In genomic region chr12:133038310-133038709, GRCh38 we compare ENCODE assay signal across 9 cellular contexts. TPM values are rescaled to one million over a fixed set of nuclear protein-coding genes. Genes with fewer than 3 reads are reported as not detected.
DNase-seq lines count a peak whose midpoint lies in the region; FAIRE-seq and TF ChIP-seq lines count a peak whose summit lies in the region.
"Had no signal": no experiment of that assay in that cellular context is flagged by ENCODE, and none has a peak within 500 bp of the region (broad histone marks: within the 10 kb centered on the region; RNA-seq: fewer than 3 reads in every experiment).

No MANE protein-coding gene starts in this region.

- peaks cover 18% of the 10 kb centered on the region for H3K36me3 ChIP-seq in CD4-positive, alpha-beta memory T cell (ENCODE audit: insufficient read depth, low read length)
- H3K36me3 ChIP-seq in ectodermal cell (ENCODE audit: control insufficient read depth, insufficient read depth, low read length) (peaks cover 45% of the 10 kb centered on the region), neural progenitor cell (peaks cover 45% of the 10 kb centered on the region)

- POLR2A ChIA-PET in CD4-positive, alpha-beta memory T cell (lab: Charles Lee; ENCODE audit: partially characterized antibody), result interaction anchor here (0.8 to 3.8 kb wide), 10 partner anchors 19 to 176 kb away, joined by 3 to 22 read pairs (median 4); partner anchors contain the start of genes CHFR, ZNF10, ZNF140 and ZNF26

- WGBS in ectodermal cell, 2 experiments, result 80 to 100% methylated on average over 1 to 2 of the region's 3 CpGs

- CTCF ChIA-PET in CD4-positive, alpha-beta memory T cell (lab: Charles Lee; ENCODE audit: partially characterized antibody), result no interaction called here

- TF ChIP-seq CTCF in NB4 (IDR thresholded peaks at IDR 0.05; ENCODE audit: low read depth, low read length) (no peak), neural progenitor cell (IDR thresholded peaks at IDR 0.05) (no peak)

- H2AFZ ChIP-seq in neural progenitor cell (replicated peaks), result no peak overlapping the region

- H3K27ac Mint-ChIP-seq in CD4-positive, alpha-beta memory T cell, result peak overlapping the region in 6 of 7 donors; percentile 91 to 98 (median 96)
- no peak overlapping the region for H3K27ac Mint-ChIP-seq in neural progenitor cell

- no peak for DNase-seq in CD4-positive, alpha-beta memory T cell
- DNase-seq in NB4 (ENCODE audit: low read depth) (peak; percentile 33), neural progenitor cell (ENCODE audit: low spot score) (no peak), H54 (ENCODE audit: insufficient read length, low spot score) (no peak), NCI-H510A treated with DMSO at 0.1 percent for 48 hours (lab: John Stamatoyannopoulos, UW) (no peak), GM19240 (ENCODE audit: insufficient read length, low spot score) (no peak), AG08396 (ENCODE audit: low spot score) (no peak)

- H3K4me2 ChIP-seq in neural progenitor cell, result peak overlapping the region; percentile 77

- TF ChIP-seq POLR2A in NB4 (IDR thresholded peaks at IDR 0.05; ENCODE audit: extremely low read depth, insufficient read length), result no peak
- TF ChIP-seq POLR2A in H54 (IDR thresholded peaks at IDR 0.05; ENCODE audit: low read depth, low read length), result no peak

- H3K4me1 Mint-ChIP-seq in CD4-positive, alpha-beta memory T cell, result peaks cover 3 to 14% (median 7%) of the 10 kb centered on the region in 4 donors
- H3K4me1 Mint-ChIP-seq in neural progenitor cell, result no peaks in the 10 kb centered on the region

- no peaks in the 10 kb centered on the region for H4K20me1 ChIP-seq in neural progenitor cell (ENCODE audit: low read depth)

- peak overlapping the region; percentile 75 to 98 (median 94) for H3K4me3 Mint-ChIP-seq in CD4-positive, alpha-beta memory T cell
- peak overlapping the region; percentile 91 for H3K4me3 Mint-ChIP-seq in neural progenitor cell

- no peak overlapping the region for H3K9ac ChIP-seq in neural progenitor cell

- H3K4me1 ChIP-seq in CD4-positive, alpha-beta memory T cell (ENCODE audit: insufficient read depth, low read length), result peaks cover 12% of the 10 kb centered on the region
- H3K4me1 ChIP-seq in ectodermal cell (ENCODE audit: control insufficient read depth, insufficient read depth, low read length), result no peaks in the 10 kb centered on the region
- H3K4me1 ChIP-seq in neural progenitor cell, result no peaks in the 10 kb centered on the region

- no peak overlapping the region for H3K27ac ChIP-seq in CD4-positive, alpha-beta memory T cell (ENCODE audit: low read depth, low read length)
- H3K27ac ChIP-seq in ectodermal cell (ENCODE audit: insufficient read depth, low read depth, low read length, poor library complexity, severe bottlenecking) (no peak overlapping the region), neural progenitor cell (no peak overlapping the region)

- no peaks in the 10 kb centered on the region for H3K27me3 Mint-ChIP-seq in CD4-positive, alpha-beta memory T cell
- H3K27me3 Mint-ChIP-seq in neural progenitor cell (ENCODE audit: insufficient read depth, low read depth), result peaks cover 4% of the 10 kb centered on the region

- FAIRE-seq in H54 (lab: Jason Lieb, UNC), result no peak
- FAIRE-seq: urothelium cell line had no signal

- H3K27me3 ChIP-seq in CD4-positive, alpha-beta memory T cell (ENCODE audit: insufficient read depth, low read length), result no peaks in the 10 kb centered on the region
- H3K27me3 ChIP-seq in ectodermal cell (ENCODE audit: control insufficient read depth, insufficient read depth, low read length, poor library complexity, severe bottlenecking) (no peaks in the 10 kb centered on the region), neural progenitor cell (no peaks in the 10 kb centered on the region)

- H3K79me2 ChIP-seq in neural progenitor cell (ENCODE audit: low read depth), result peaks cover 59% of the 10 kb centered on the region

- peaks cover 10 to 20% of the 10 kb centered on the region in 2 donors for H3K9me3 ChIP-seq in CD4-positive, alpha-beta memory T cell (ENCODE audit: control insufficient read depth in 1 of 2, low read length in 2 of 2)
- peaks cover 19% of the 10 kb centered on the region for H3K9me3 ChIP-seq in ectodermal cell (ENCODE audit: control insufficient read depth, low read length)
- H3K9me3 ChIP-seq in neural progenitor cell (ENCODE audit: low read depth), result peaks cover 51% of the 10 kb centered on the region

- peaks cover 2 to 79% (median 74%) of the 10 kb centered on the region in 8 donors for H3K9me3 Mint-ChIP-seq in CD4-positive, alpha-beta memory T cell
- H3K9me3 Mint-ChIP-seq in neural progenitor cell, result peaks cover 82% of the 10 kb centered on the region

- peaks cover 7% of the 10 kb centered on the region for H3F3A ChIP-seq in neural progenitor cell (ENCODE audit: low read depth)

- no peak overlapping the region for H3K4me3 ChIP-seq in CD4-positive, alpha-beta memory T cell (ENCODE audit: low read length in 2 of 2)
- H3K4me3 ChIP-seq in NB4 (ENCODE audit: low read depth, low read length), result peak overlapping the region; percentile 88
- peak overlapping the region; percentile 75 for H3K4me3 ChIP-seq in ectodermal cell (ENCODE audit: insufficient read depth, low read depth, low read length)
- H3K4me3 ChIP-seq in neural progenitor cell, result peak overlapping the region; percentile 62

- intact Hi-C loops in CD4-positive, alpha-beta memory T cell (cut with micrococcal nuclease), result loop anchor here (5.0 kb wide), 3 partner anchors 151 to 276 kb away; partner anchors contain the start of genes ANKLE2, CHFR and GOLGA3

- peaks cover 57 to 59% of the 10 kb centered on the region in 2 donors for H3K36me3 Mint-ChIP-seq in CD4-positive, alpha-beta memory T cell
- peaks cover 45% of the 10 kb centered on the region for H3K36me3 Mint-ChIP-seq in neural progenitor cell

RNA-seq across cellular contexts. Expression of gene ZNF84, which starts 1.0 kb away (rescaled TPM):
- total RNA-seq in CD4-positive, alpha-beta memory T cell, result 10 to 100 TPM; 42.0 to 46.2 TPM
- 10 to 100 TPM; 15.5 to 15.9 TPM for polyA plus RNA-seq in CD4-positive, alpha-beta memory T cell
- polyA plus RNA-seq in ectodermal cell (2013, experiment 1 of 4), result 47.5 TPM
- polyA plus RNA-seq in ectodermal cell (2013, experiment 2 of 4), result 54.1 TPM
- 33.4 TPM for polyA plus RNA-seq in ectodermal cell (2013, experiment 3 of 4)
- polyA plus RNA-seq in ectodermal cell (2013, experiment 4 of 4), result 37.8 TPM
- 65.3 and 99.2 TPM in 2 replicates for total RNA-seq in neural progenitor cell (ENCODE audit: low replicate concordance)

RNA-seq across cellular contexts. Expression of gene ZNF140, which starts 42.4 kb away (rescaled TPM):
- 10 to 100 TPM; 25.2 to 28.2 TPM for total RNA-seq in CD4-positive, alpha-beta memory T cell
- 10 to 100 TPM; 24.6 to 26.2 TPM for polyA plus RNA-seq in CD4-positive, alpha-beta memory T cell
- 24.5 TPM for polyA plus RNA-seq in ectodermal cell (2013, experiment 1 of 4)
- 27.3 TPM for polyA plus RNA-seq in ectodermal cell (2013, experiment 2 of 4)
- 19.3 TPM for polyA plus RNA-seq in ectodermal cell (2013, experiment 3 of 4)
- polyA plus RNA-seq in ectodermal cell (2013, experiment 4 of 4), result 25.7 TPM
- 24.4 and 35.3 TPM in 2 replicates for total RNA-seq in neural progenitor cell (ENCODE audit: low replicate concordance)

RNA-seq across cellular contexts. Expression of gene ZNF26, which starts 52.1 kb away (rescaled TPM):
- 10 to 100 TPM; 25.9 to 28.2 TPM for total RNA-seq in CD4-positive, alpha-beta memory T cell
- polyA plus RNA-seq in CD4-positive, alpha-beta memory T cell, result 10 to 100 TPM; 13.7 to 15.4 TPM
- 9.8 TPM for polyA plus RNA-seq in ectodermal cell (2013, experiment 1 of 4)
- 11.2 TPM for polyA plus RNA-seq in ectodermal cell (2013, experiment 2 of 4)
- 5.8 TPM for polyA plus RNA-seq in ectodermal cell (2013, experiment 3 of 4)
- polyA plus RNA-seq in ectodermal cell (2013, experiment 4 of 4), result 6.2 TPM
- total RNA-seq in neural progenitor cell (ENCODE audit: low replicate concordance), result 13.6 and 20.5 TPM in 2 replicates

Comparison
In these comparisons a context has a peak if more than half of its experiments do, and no peak if none do; other contexts are left out.
1. H3K4me3 ChIP-seq: peak in NB4 (single experiment), ectodermal cell (single experiment) and neural progenitor cell (single experiment); none in CD4-positive, alpha-beta memory T cell (0 of 2).